ENCODE assay signal across 1 cellular context in the genomic region with DNA sequence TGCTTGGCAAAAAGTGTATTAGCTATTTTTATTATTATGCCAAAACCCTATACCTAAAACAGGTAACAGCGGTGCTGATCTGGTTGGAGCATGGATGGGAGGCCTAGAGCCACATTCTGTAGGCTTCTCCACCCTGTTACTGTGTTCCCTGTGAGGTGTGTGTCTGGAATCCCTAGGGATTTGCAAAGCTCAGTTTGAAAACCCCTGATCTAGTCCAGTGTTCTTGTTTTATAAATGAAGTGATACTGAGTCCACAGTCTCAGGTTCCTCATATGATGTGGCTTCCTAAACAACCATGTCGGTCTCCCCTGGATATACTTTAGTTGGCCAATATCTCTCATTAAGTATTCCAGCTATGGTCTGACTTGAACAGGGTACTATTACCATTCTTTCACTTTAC.
TF ChIP-seq lines count a peak whose summit lies in the region.

No MANE protein-coding gene starts in this region.

TF ChIP-seq in IMR-90, 13 proteins besides CTCF, POLR2A, EP300 and RAD21 (continued from another document):
- no peak for TF ChIP-seq CEBPB (IDR thresholded peaks at IDR 0.05; ENCODE audit: low read depth, low read length)
- no peak for TF ChIP-seq RCOR1 (IDR thresholded peaks at IDR 0.05; ENCODE audit: insufficient replicate concordance, low read length)
